Comparison of ENCODE assay signal across 3 cellular contexts in the genomic region with DNA sequence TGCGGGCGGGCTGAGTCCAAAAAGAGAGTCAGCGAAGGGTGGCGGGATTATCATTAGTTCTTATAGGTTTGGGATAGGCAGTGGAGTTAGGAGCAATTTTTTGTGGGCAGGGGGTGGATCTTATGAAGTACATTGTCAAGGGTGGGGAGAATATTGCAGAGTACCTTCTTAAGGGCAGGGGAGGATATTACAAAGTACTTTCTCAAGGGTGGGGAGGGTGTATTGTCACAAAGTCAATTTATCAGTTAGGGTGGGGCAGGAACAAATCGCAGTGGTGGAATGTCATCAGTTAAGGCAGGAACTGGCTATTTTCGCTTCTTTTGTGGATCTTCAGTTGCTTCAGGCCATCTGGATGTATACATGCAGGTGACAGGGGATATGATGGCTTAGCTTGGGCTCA. TPM values are rescaled to one million over a fixed set of nuclear protein-coding genes. Genes with fewer than 3 reads are reported as not detected.
"Had no signal": no experiment of that assay in that cellular context is flagged by ENCODE, and none has a peak within 500 bp of the region (broad histone marks: within the 10 kb centered on the region; RNA-seq: fewer than 3 reads in every experiment).

No MANE protein-coding gene starts in this region.

RNA-seq across cellular contexts. Expression of a gene that starts 40.3 kb away (rescaled TPM):
- total RNA-seq: HT-29, PC-9, Right ventricle myocardium inferior had no signal
